Comparison of ENCODE assay signal across 11 cellular contexts in the genomic region with DNA sequence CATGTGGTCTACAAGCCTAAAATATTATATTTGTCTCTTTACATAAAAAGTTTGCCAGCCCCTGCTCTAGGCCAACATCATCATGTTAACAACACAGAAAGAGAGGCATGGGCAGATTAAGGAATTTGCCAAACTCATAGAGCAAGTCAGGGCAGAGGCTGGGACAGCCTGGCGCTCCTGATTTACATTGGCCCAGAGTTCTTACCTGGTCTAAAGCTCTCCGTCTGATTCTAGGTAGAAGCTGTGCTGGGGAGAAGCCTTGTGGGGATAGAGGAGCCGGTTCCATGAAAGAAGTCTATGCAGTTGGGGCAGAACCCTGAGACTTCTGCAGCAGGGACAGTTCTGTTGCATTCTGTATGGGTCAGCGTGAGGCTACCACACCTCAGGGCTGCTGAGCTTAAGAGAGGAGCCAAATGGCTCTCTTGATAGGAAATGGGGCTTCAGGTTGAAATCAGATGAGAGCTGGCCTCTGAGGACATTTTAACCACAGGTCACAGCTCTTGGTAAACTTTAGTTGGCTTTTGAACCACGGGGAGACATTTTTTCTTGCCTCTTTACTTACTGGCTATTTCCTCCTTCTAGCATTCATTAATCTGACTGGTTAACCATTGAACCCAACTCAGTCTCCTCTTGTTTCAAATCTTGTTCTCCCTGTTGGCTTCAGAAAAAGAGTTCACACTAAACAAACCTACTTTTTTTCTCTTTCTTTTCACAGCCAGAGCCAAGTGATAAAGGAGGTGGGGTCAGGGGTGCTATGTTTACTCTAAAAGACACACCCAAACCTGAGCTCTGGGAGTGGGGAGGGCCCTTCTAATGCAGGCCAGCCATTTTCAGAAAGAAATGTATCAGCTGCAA.
DNase-seq lines count a peak whose midpoint lies in the region; ATAC-seq, FAIRE-seq and TF ChIP-seq lines count a peak whose summit lies in the region.
"Had no signal": no experiment of that assay in that cellular context is flagged by ENCODE, and none has a peak within 500 bp of the region (broad histone marks: within the 10 kb centered on the region; RNA-seq: fewer than 3 reads in every experiment).

No MANE protein-coding gene starts in this region.

- H3K4me1 ChIP-seq in HUES48 (ENCODE audit: control insufficient read depth, insufficient read depth, low read length) (peaks cover 5% of the 10 kb centered on the region; the same call in 1 of the 2 replicates), keratinocyte (ENCODE audit: control insufficient read depth, extremely low read depth, insufficient read depth, low read length) (peaks cover 15% of the 10 kb centered on the region)
- H3K4me1 ChIP-seq: parathyroid adenoma had no signal

- H3K4me2 ChIP-seq in keratinocyte (ENCODE audit: control insufficient read depth, extremely low read depth, insufficient read depth, low read depth, low read length) = peak overlapping the region; percentile 48

- peaks cover 28% of the 10 kb centered on the region for H3K4me1 Mint-ChIP-seq in type B pancreatic cell (ENCODE audit: unreplicated experiment)
- H3K4me1 Mint-ChIP-seq: central memory CD8-positive, alpha-beta T cell had no signal

- H3K27me3 ChIP-seq in HUES48 (ENCODE audit: control insufficient read depth, insufficient read depth, low read length) = no peaks in the 10 kb centered on the region; the same call in 1 of the 2 replicates
- H3K27me3 ChIP-seq in keratinocyte (ENCODE audit: control insufficient read depth, extremely low read depth, insufficient read depth, low read length) = no peaks in the 10 kb centered on the region

- H3K27ac Mint-ChIP-seq in type B pancreatic cell = peak overlapping the region; percentile 87

- no peaks in the 10 kb centered on the region for H3K79me2 ChIP-seq in keratinocyte (ENCODE audit: control insufficient read depth, insufficient read depth, low read length)
- H3K79me2 ChIP-seq: parathyroid adenoma had no signal

- no peaks in the 10 kb centered on the region for H3K9me1 ChIP-seq in keratinocyte (ENCODE audit: control insufficient read depth, extremely low read depth, insufficient read depth, low read length)

- peaks cover 12% of the 10 kb centered on the region for H3K9me3 Mint-ChIP-seq in type B pancreatic cell
- H3K9me3 Mint-ChIP-seq: central memory CD8-positive, alpha-beta T cell had no signal

- FAIRE-seq in keratinocyte (lab: Jason Lieb, UNC) (peak; percentile 52), H54 (lab: Jason Lieb, UNC) (no peak)

- peak overlapping the region; percentile 61 for H2AFZ ChIP-seq in keratinocyte (ENCODE audit: control insufficient read depth, low read length)
- H2AFZ ChIP-seq: parathyroid adenoma had no signal

- no peaks in the 10 kb centered on the region for H3K36me3 ChIP-seq in HUES48 (ENCODE audit: control insufficient read depth, insufficient read depth, low read length)
- H3K36me3 ChIP-seq in keratinocyte (ENCODE audit: control insufficient read depth in 2 of 2, extremely low read depth in 1 of 2, insufficient read depth in 2 of 2, low read length in 2 of 2) = no peaks in the 10 kb centered on the region

- H3K4me3 Mint-ChIP-seq in type B pancreatic cell = peak overlapping the region; percentile 70
- H3K4me3 Mint-ChIP-seq: central memory CD8-positive, alpha-beta T cell had no signal

- dilution Hi-C loops in keratinocyte (cut with MboI; ENCODE audit: extremely low pct_ligation_motif_present, low sequenced_read_pairs) = no loop called here

- TF ChIP-seq POLR2A in H54 (IDR thresholded peaks at IDR 0.05; ENCODE audit: low read depth, low read length) = no peak

- H3K9me3 ChIP-seq in HUES48 (ENCODE audit: control insufficient read depth, insufficient read depth, low read length) (no peaks in the 10 kb centered on the region), keratinocyte (ENCODE audit: control insufficient read depth, low read depth, low read length) (no peaks in the 10 kb centered on the region)

- H3K9ac ChIP-seq in HUES48 (ENCODE audit: low read depth, low read length) = no peak overlapping the region
- H3K9ac ChIP-seq in keratinocyte (ENCODE audit: control insufficient read depth, extremely low read depth, insufficient read depth, low read length) = no peak overlapping the region
- H3K9ac ChIP-seq: parathyroid adenoma had no signal

- no peaks in the 10 kb centered on the region for H4K20me1 ChIP-seq in keratinocyte (ENCODE audit: control insufficient read depth, extremely low read depth, insufficient read depth, low read length)

- TF ChIP-seq CTCF in keratinocyte (optimal IDR thresholded peaks at IDR 0.05 in 1 of 3, IDR thresholded peaks at IDR 0.05 in 1 of 3, conservative IDR thresholded peaks at IDR 0.05 in 1 of 3; ENCODE audit: extremely low read depth in 1 of 3, insufficient read depth in 2 of 3, low read length in 3 of 3) = no peak
- no peak for TF ChIP-seq CTCF in type B pancreatic cell (conservative IDR thresholded peaks at IDR 0.05)

- H3K36me3 Mint-ChIP-seq in type B pancreatic cell = no peaks in the 10 kb centered on the region

- no peaks in the 10 kb centered on the region for H3K27me3 Mint-ChIP-seq in type B pancreatic cell

- no peak overlapping the region for H3K4me3 ChIP-seq in HUES48 (ENCODE audit: low read depth, low read length)
- no peak overlapping the region for H3K4me3 ChIP-seq in keratinocyte (ENCODE audit: control insufficient read depth in 2 of 3, extremely low read depth in 1 of 3, insufficient read depth in 2 of 3, low read depth in 1 of 3, low read length in 3 of 3)

- no peak for DNase-seq in keratinocyte (ENCODE audit: low read depth, low spot score)
- no peak for DNase-seq in type B pancreatic cell (ENCODE audit: extremely low spot score, unreplicated experiment)
- DNase-seq in medulla oblongata (ENCODE audit: extremely low spot score) = no peak
- no peak for DNase-seq in H54 (ENCODE audit: insufficient read length, low spot score)
- no peak for DNase-seq in NCI-H1105 treated with DMSO at 0.1 percent for 48 hours (lab: John Stamatoyannopoulos, UW)
- DNase-seq: EL, T-helper 1 cell had no signal

- H3K27ac ChIP-seq in HUES48 (ENCODE audit: low read depth, low read length) (peak overlapping the region; percentile 58), keratinocyte (ENCODE audit: control insufficient read depth, insufficient read depth, low read length) (no peak overlapping the region)
- H3K27ac ChIP-seq: parathyroid adenoma had no signal

- peak; percentile 60 for ATAC-seq in GM21447 (IDR thresholded peaks at IDR 0.05; ENCODE audit: unreplicated experiment)
